In genomic region chr6:2908516-2908915, GRCh38 we compare ENCODE assay signal across 9 cellular contexts. TPM values are rescaled to one million over a fixed set of nuclear protein-coding genes. Genes with fewer than 3 reads are reported as not detected.
DNase-seq lines count a peak whose midpoint lies in the region; TF ChIP-seq lines count a peak whose summit lies in the region.
"Not testable (repeated sequence)": the region's sequence is repeated elsewhere in the genome, so short reads cannot be mapped to it uniquely, and the experiment has no call there.
"Had no signal": no experiment of that assay in that cellular context is flagged by ENCODE, and none has a peak within 500 bp of the region (broad histone marks: within the 10 kb centered on the region; RNA-seq: fewer than 3 reads in every experiment).

No MANE protein-coding gene starts in this region.

- in situ Hi-C loops in brain microvascular endothelial cell (cut with HindIII; ENCODE audit: low pct_ligation_motif_present, low sequenced_read_pairs) = not testable (repeated sequence)

- not testable (repeated sequence) for H3K36me3 Mint-ChIP-seq in neural crest cell (ENCODE audit: low read depth)

- peaks cover 10% of the 10 kb centered on the region for H3K4me1 ChIP-seq in BE2C

- H3K27me3 ChIP-seq in BE2C; WERI-Rb-1 (ENCODE audit: insufficient read depth, low read depth, severe bottlenecking); brain microvascular endothelial cell (replicated peaks): not testable (repeated sequence)

- peaks cover 34% of the 10 kb centered on the region for H3K4me1 Mint-ChIP-seq in neural crest cell

- not testable (repeated sequence) for H3K4me3 Mint-ChIP-seq in neural crest cell

- not testable (repeated sequence) for H3K9me3 ChIP-seq in BE2C; WERI-Rb-1 (ENCODE audit: severe bottlenecking)

- H3K27me3 Mint-ChIP-seq in neural crest cell (ENCODE audit: low read depth) = peaks cover 16% of the 10 kb centered on the region

- not testable (repeated sequence) for H3K9me3 Mint-ChIP-seq in neural crest cell

- not testable (repeated sequence) for H3K36me3 ChIP-seq in BE2C; WERI-Rb-1; brain microvascular endothelial cell (replicated peaks)

- not testable (repeated sequence) for TF ChIP-seq CTCF in BE2C (IDR thresholded peaks at IDR 0.05; ENCODE audit: low read depth, low read length); WERI-Rb-1 (IDR thresholded peaks at IDR 0.05; ENCODE audit: low read depth, low read length); brain microvascular endothelial cell (IDR thresholded peaks at IDR 0.05; ENCODE audit: low read depth, low read length, missing control alignments); neural crest cell (conservative IDR thresholded peaks at IDR 0.05)

- peak overlapping the region; percentile 35 for H3K27ac ChIP-seq in WERI-Rb-1
- H3K27ac ChIP-seq in brain microvascular endothelial cell = not testable (repeated sequence)

- peak overlapping the region; percentile 15 for H3K27ac Mint-ChIP-seq in neural crest cell (ENCODE audit: unreplicated experiment)

- H3K4me3 ChIP-seq in BE2C (ENCODE audit: low read depth, low read length); WERI-Rb-1 (ENCODE audit: low read depth, low read length); brain microvascular endothelial cell (ENCODE audit: low read depth, low read length): not testable (repeated sequence)

- DNase-seq in BE2C = peak; percentile 28
- DNase-seq in HCEC 1CT = peak; percentile 15
- peak; percentile 72 for DNase-seq in NCI-H2029 (lab: John Stamatoyannopoulos, UW)
- peak; percentile 78 for DNase-seq in NCI-H82 treated with DMSO at 0.1 percent for 48 hours (lab: John Stamatoyannopoulos, UW; ENCODE audit: unreplicated experiment)
- peak; percentile 45 for DNase-seq in WERI-Rb-1
- DNase-seq in brain microvascular endothelial cell = peak; percentile 12
- DNase-seq in iris pigment epithelial cell (ENCODE audit: low read depth) = peak; percentile 70
- DNase-seq in neural crest cell (ENCODE audit: low read depth, low spot score) = not testable (repeated sequence)

RNA-seq across cellular contexts. Expression of gene SERPINB9, which starts 5.4 kb away (rescaled TPM):
- 0.86 TPM for polyA plus RNA-seq in BE2C (2012; ENCODE audit: insufficient read depth, insufficient read length, low read depth)
- 9.2 and 9.4 TPM in 2 replicates for total RNA-seq in neural crest cell
- total RNA-seq: A172 had no signal
